In the genomic region with DNA sequence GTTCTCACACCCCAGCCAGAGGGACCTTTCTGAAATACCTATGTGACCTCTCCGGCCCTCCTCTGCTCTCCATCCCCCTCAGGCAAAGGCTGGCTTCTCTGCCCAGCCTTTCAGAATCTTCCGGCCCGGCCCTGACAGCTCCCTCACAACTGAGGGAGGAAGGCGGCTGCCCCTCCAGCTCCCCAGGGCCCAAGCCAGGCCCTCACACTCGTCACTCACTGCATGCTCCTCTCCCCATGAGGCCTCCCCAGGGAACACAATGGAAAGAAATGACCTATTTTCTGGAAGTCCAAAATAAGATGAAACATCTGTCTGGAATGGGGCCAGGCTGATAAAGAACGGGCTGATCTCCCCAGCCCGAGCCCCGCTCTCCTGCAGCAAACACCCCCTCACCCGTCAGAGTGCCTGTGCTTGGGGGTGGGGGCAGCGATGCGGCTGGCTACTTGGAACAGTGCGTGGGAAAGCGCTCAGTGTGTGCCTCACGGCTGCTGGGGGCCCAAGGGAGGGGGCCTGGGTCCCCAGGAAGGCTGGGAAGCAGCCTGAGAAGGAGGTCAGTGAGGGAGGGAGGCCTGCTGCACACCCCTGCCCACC, we compare ENCODE assay signal across 12 cellular contexts. TPM values are rescaled to one million over a fixed set of nuclear protein-coding genes. Genes with fewer than 3 reads are reported as not detected.
A peak's percentile ranks its signal among the peaks of the same experiment; 100 is the strongest.
DNase-seq lines count a peak whose midpoint lies in the region; ATAC-seq and TF ChIP-seq lines count a peak whose summit lies in the region.
"Had no signal": no experiment of that assay in that cellular context is flagged by ENCODE, and none has a peak within 500 bp of the region (broad histone marks: within the 10 kb centered on the region; RNA-seq: fewer than 3 reads in every experiment).

No MANE protein-coding gene starts in this region.

- no peaks in the 10 kb centered on the region for H3K4me1 Mint-ChIP-seq in activated naive CD4-positive, alpha-beta T cell treated with anti-CD3 and anti-CD28 coated beads for 36 hours (ENCODE audit: low read depth)

- ATAC-seq in left ventricle myocardium superior = peak; percentile 75

- H3K9me3 Mint-ChIP-seq in activated naive CD4-positive, alpha-beta T cell treated with anti-CD3 and anti-CD28 coated beads for 36 hours = no peaks in the 10 kb centered on the region

- H3K4me3 Mint-ChIP-seq in activated naive CD4-positive, alpha-beta T cell treated with anti-CD3 and anti-CD28 coated beads for 36 hours = no peak overlapping the region

- H3K4me1 ChIP-seq in ascending aorta (peaks cover 63 to 95% of the 10 kb centered on the region in 2 donors), rectal smooth muscle tissue (ENCODE audit: control insufficient read depth, insufficient read depth, low read length) (peaks cover 45% of the 10 kb centered on the region)

- H3K27ac ChIP-seq in ascending aorta = peak overlapping the region; percentile 98 to 99
- H3K27ac ChIP-seq in rectal smooth muscle tissue (ENCODE audit: low read depth, low read length) = peak overlapping the region; percentile 80

- H3K9me3 ChIP-seq in ascending aorta = no peaks in the 10 kb centered on the region

- H3K27me3 ChIP-seq in BJ (ENCODE audit: control insufficient read depth, insufficient read depth, low read length) (no peaks in the 10 kb centered on the region), ascending aorta (no peaks in the 10 kb centered on the region), rectal smooth muscle tissue (ENCODE audit: control insufficient read depth, insufficient read depth, low read length) (no peaks in the 10 kb centered on the region)

- POLR2A ChIA-PET in BJ (lab: Charles Lee) = interaction anchor here (1.4 to 1.5 kb wide), 2 partner anchors 9 to 12 kb away, joined by 3 to 8 read pairs; partner anchors contain the start of gene PDGFRB

- H3K36me3 ChIP-seq in BJ (ENCODE audit: control insufficient read depth, insufficient read depth, low read length) = peaks cover 13% of the 10 kb centered on the region
- no peaks in the 10 kb centered on the region for H3K36me3 ChIP-seq in ascending aorta
- H3K36me3 ChIP-seq in rectal smooth muscle tissue (ENCODE audit: control insufficient read depth, insufficient read depth, low read length) = no peaks in the 10 kb centered on the region

- CTCF ChIA-PET in BJ (lab: Yijun Ruan, JAX) = interaction anchor here (1.0 to 2.1 kb wide), 2 partner anchors 9 to 13 kb away, joined by 5 to 9 read pairs; no protein-coding TSS in a partner anchor
- CTCF ChIA-PET in activated naive CD4-positive, alpha-beta T cell treated with anti-CD3 and anti-CD28 coated beads for 36 hours (lab: Charles Lee) = no interaction called here

- no peak overlapping the region for H3K9ac ChIP-seq in rectal smooth muscle tissue (ENCODE audit: low read length)

- peak overlapping the region; percentile 8; the same call in 1 of the 2 replicates for H3K4me3 ChIP-seq in BJ (ENCODE audit: low read depth, low read length)
- H3K4me3 ChIP-seq in ascending aorta = peak overlapping the region; percentile 11 to 46
- H3K4me3 ChIP-seq in rectal smooth muscle tissue (ENCODE audit: low read length) = peak overlapping the region; percentile 34

- TF ChIP-seq CTCF in BJ (IDR thresholded peaks at IDR 0.05; ENCODE audit: insufficient read depth, low read depth, low read length) (no peak), ascending aorta (IDR thresholded peaks at IDR 0.05) (no peak)

- no peaks in the 10 kb centered on the region for H3K36me3 Mint-ChIP-seq in activated naive CD4-positive, alpha-beta T cell treated with anti-CD3 and anti-CD28 coated beads for 36 hours (ENCODE audit: low read depth)

- no peak for DNase-seq in BJ (ENCODE audit: low read depth)
- peak in 1 of 2 donors; percentile 85 for DNase-seq in ascending aorta (ENCODE audit: low spot score in 2 of 2)
- peak; percentile 82 for DNase-seq in left ventricle myocardium superior
- no peak for DNase-seq in stimulated activated naive CD4-positive, alpha-beta T cell (lab: John Stamatoyannopoulos, UW)
- DNase-seq in activated naive CD4-positive, alpha-beta T cell treated with anti-CD3 and anti-CD28 coated beads for 36 hours = no peak
- DNase-seq in NCI-H2029 (lab: John Stamatoyannopoulos, UW) = no peak
- DNase-seq in NCI-H526 treated with DMSO at 0.1 percent for 48 hours (lab: John Stamatoyannopoulos, UW) = no peak
- DNase-seq: NCI-H2107 had no signal

- intact Hi-C loops in ascending aorta (cut with DNase I) (loop anchor here (10.0 kb wide), 1 partner anchor 450 kb away; no protein-coding TSS in a partner anchor), left ventricle myocardium superior (cut with micrococcal nuclease) (no loop called here)
- intact Hi-C loops in activated naive CD4-positive, alpha-beta T cell treated with anti-CD3 and anti-CD28 coated beads for 36 hours (cut with micrococcal nuclease) = no loop called here

- H3K27me3 Mint-ChIP-seq in activated naive CD4-positive, alpha-beta T cell treated with anti-CD3 and anti-CD28 coated beads for 36 hours (ENCODE audit: low read depth) = no peaks in the 10 kb centered on the region

- no peak overlapping the region for H3K27ac Mint-ChIP-seq in activated naive CD4-positive, alpha-beta T cell treated with anti-CD3 and anti-CD28 coated beads for 36 hours

RNA-seq across cellular contexts. Expression of gene PDGFRB, which starts 11.3 kb away (rescaled TPM):
- 163 and 276 TPM in 2 replicates for polyA plus RNA-seq in BJ (2011; rRNA removed)
- 384 and 442 TPM in 2 replicates for polyA minus RNA-seq in BJ (2011; rRNA and poly(A)+ RNA removed)
- total RNA-seq in ascending aorta (341 TPM), left ventricle myocardium superior (47.8 TPM)
- total RNA-seq in activated naive CD4-positive, alpha-beta T cell treated with anti-CD3 and anti-CD28 coated beads for 36 hours = 1 to 10 TPM in 1 of 2 experiments, under 1 TPM in 1; 0.14 to 1.0 TPM
- polyA plus RNA-seq: neural cell had no signal

RNA-seq across cellular contexts. Expression of gene CDX1, which starts 22.3 kb away (rescaled TPM):
- polyA plus RNA-seq in BJ (2011; rRNA removed) = 0.39 and 0.97 TPM in 2 replicates
- 0.14 TPM in 1 of 2 replicates, not detected in the other for polyA minus RNA-seq in BJ (2011; rRNA and poly(A)+ RNA removed)
- total RNA-seq in ascending aorta (not detected), left ventricle myocardium superior (not detected)
- not detected for total RNA-seq in activated naive CD4-positive, alpha-beta T cell treated with anti-CD3 and anti-CD28 coated beads for 36 hours
- total RNA-seq: bronchial epithelial cell, subcutaneous adipose tissue had no signal
- polyA plus RNA-seq: neural cell had no signal

RNA-seq across cellular contexts. Expression of gene SLC6A7, which starts 45.6 kb away (rescaled TPM):
- polyA plus RNA-seq in BJ (2011; rRNA removed) = not detected in 2 replicates
- polyA minus RNA-seq in BJ (2011; rRNA and poly(A)+ RNA removed) = not detected in 2 replicates
- not detected for total RNA-seq in ascending aorta
- not detected for total RNA-seq in left ventricle myocardium superior
- total RNA-seq in activated naive CD4-positive, alpha-beta T cell treated with anti-CD3 and anti-CD28 coated beads for 36 hours = not detected
- total RNA-seq: bronchial epithelial cell had no signal

RNA-seq across cellular contexts. Expression of gene CSF1R, which starts 58.0 kb away (rescaled TPM):
- polyA plus RNA-seq in BJ (2011; rRNA removed) = 0.11 and 0.29 TPM in 2 replicates
- 0.09 TPM in 1 of 2 replicates, not detected in the other for polyA minus RNA-seq in BJ (2011; rRNA and poly(A)+ RNA removed)
- 70.9 TPM for total RNA-seq in ascending aorta
- total RNA-seq in left ventricle myocardium superior = 20.1 TPM
- 1 to 10 TPM in 1 of 2 experiments, under 1 TPM in 1; 0.94 to 1.8 TPM for total RNA-seq in activated naive CD4-positive, alpha-beta T cell treated with anti-CD3 and anti-CD28 coated beads for 36 hours
- total RNA-seq: bronchial epithelial cell had no signal
- polyA plus RNA-seq: neural cell had no signal

Comparison
In these comparisons a context has a peak if more than half of its experiments do, and no peak if none do; other contexts are left out.
1. RNA of gene PDGFRB, which starts 11.3 kb away (total RNA-seq): 341 TPM in ascending aorta (single experiment) and 47.8 TPM in left ventricle myocardium superior (single experiment); 0.14 to 1.0 TPM in activated naive CD4-positive, alpha-beta T cell treated with anti-CD3 and anti-CD28 coated beads for 36 hours; every median in the first group is over 10 times any median in the second.
2. Peak in every context shown above with its lines, with median percentiles within 50 percentile points of each other: H3K4me3 ChIP-seq.